18 cellular contexts compared by ENCODE assay signal in genomic region chr5:177338251-177339106, GRCh38. TPM values are rescaled to one million over a fixed set of nuclear protein-coding genes. Genes with fewer than 3 reads are reported as not detected.
DNase-seq lines count a peak whose midpoint lies in the region; ATAC-seq and TF ChIP-seq lines count a peak whose summit lies in the region.
"Had no signal": no experiment of that assay in that cellular context is flagged by ENCODE, and none has a peak within 500 bp of the region (broad histone marks: within the 10 kb centered on the region; RNA-seq: fewer than 3 reads in every experiment).

No MANE protein-coding gene starts in this region.

- H3K9me3 ChIP-seq in BLaER1 treated with 17β-estradiol and CSF1 and Interleukin-3, amounts not matched to agents 10 nM and 100 nM (replicated peaks in 1 of 11) = no peaks in the 10 kb centered on the region
- H3K9me3 ChIP-seq in esophagus (ENCODE audit: control insufficient read depth in 2 of 2, insufficient read depth in 1 of 2, low read depth in 1 of 2, low read length in 1 of 2) = peaks cover 0 to 2% of the 10 kb centered on the region in 2 donors
- no peaks in the 10 kb centered on the region for H3K9me3 ChIP-seq in osteoblast (ENCODE audit: low read depth, low read length)
- H3K9me3 ChIP-seq: BE2C had no signal

- no peak for TF ChIP-seq CTCF in HL-60 (IDR thresholded peaks at IDR 0.05; ENCODE audit: insufficient read depth, low read length)
- no peak for TF ChIP-seq CTCF in osteoblast (IDR thresholded peaks at IDR 0.05; ENCODE audit: extremely low read depth, low read depth, low read length)

- peak overlapping the region in 8 of 11 experiments; percentile 34 to 91 (median 58); a peak in 16 of 22 replicates for H3K27ac ChIP-seq in BLaER1 treated with 17β-estradiol and CSF1 and Interleukin-3, amounts not matched to agents 10 nM and 100 nM
- peak overlapping the region; percentile 18 for H3K27ac ChIP-seq in HL-60 (replicated peaks)
- peak overlapping the region; percentile 5 to 11 for H3K27ac ChIP-seq in esophagus (ENCODE audit: low read depth in 2 of 2, low read length in 1 of 2)
- no peak overlapping the region for H3K27ac ChIP-seq in osteoblast (ENCODE audit: low read depth, low read length)

- H3K27me3 ChIP-seq in BLaER1 treated with 17β-estradiol and CSF1 and Interleukin-3, amounts not matched to agents 10 nM and 100 nM = no peaks in the 10 kb centered on the region
- no peaks in the 10 kb centered on the region for H3K27me3 ChIP-seq in HL-60 (ENCODE audit: insufficient read depth, poor library complexity, severe bottlenecking)
- no peaks in the 10 kb centered on the region for H3K27me3 ChIP-seq in esophagus (ENCODE audit: control insufficient read depth in 1 of 2, insufficient read depth in 2 of 2, low read length in 2 of 2)
- no peaks in the 10 kb centered on the region for H3K27me3 ChIP-seq in osteoblast (ENCODE audit: insufficient read depth, low read length)
- H3K27me3 ChIP-seq: BE2C had no signal

- ATAC-seq in HG03108 (IDR thresholded peaks at IDR 0.05; ENCODE audit: unreplicated experiment) (no peak), GM21529 (IDR thresholded peaks at IDR 0.05; ENCODE audit: unreplicated experiment) (no peak)
- ATAC-seq: Panc1, SK-N-SH treated with all-trans-retinoic acid at 6 μM for 48 hours had no signal

- peak overlapping the region; percentile 55 to 98 (median 89) for H3K4me2 ChIP-seq in BLaER1 treated with 17β-estradiol and CSF1 and Interleukin-3, amounts not matched to agents 10 nM and 100 nM
- no peak overlapping the region for H3K4me2 ChIP-seq in osteoblast (ENCODE audit: insufficient read depth, low read length)

- peaks cover 22 to 96% (median 80%) of the 10 kb centered on the region in 11 experiments; a peak in 21 of 22 replicates for H4K20me1 ChIP-seq in BLaER1 treated with 17β-estradiol and CSF1 and Interleukin-3, amounts not matched to agents 10 nM and 100 nM
- H4K20me1 ChIP-seq in osteoblast (ENCODE audit: insufficient read depth, low read length) = peaks cover 17% of the 10 kb centered on the region

- H3K36me3 ChIP-seq in BLaER1 treated with 17β-estradiol and CSF1 and Interleukin-3, amounts not matched to agents 10 nM and 100 nM = peaks cover 67 to 94% (median 86%) of the 10 kb centered on the region in 11 experiments
- H3K36me3 ChIP-seq in esophagus (ENCODE audit: control insufficient read depth in 2 of 2, insufficient read depth in 2 of 2, low read length in 1 of 2) = peaks cover 29 to 52% of the 10 kb centered on the region in 2 donors
- peaks cover 41% of the 10 kb centered on the region for H3K36me3 ChIP-seq in osteoblast (ENCODE audit: insufficient read depth, low read length)

- H2AFZ ChIP-seq in osteoblast (ENCODE audit: low read length) = no peak overlapping the region

- H3K79me2 ChIP-seq in osteoblast (ENCODE audit: insufficient read depth, low read length) = peaks cover 39% of the 10 kb centered on the region

- 87 to 88% methylated on average over 22 of the region's 22 CpGs for WGBS in esophagus, 2 donors

- H3K9ac ChIP-seq in BLaER1 treated with 17β-estradiol and CSF1 and Interleukin-3, amounts not matched to agents 10 nM and 100 nM = peak overlapping the region in 9 of 11 experiments; percentile 4 to 83 (median 50); a peak in 16 of 22 replicates

- H3K4me3 ChIP-seq in BLaER1 treated with 17β-estradiol and CSF1 and Interleukin-3, amounts not matched to agents 10 nM and 100 nM = peak overlapping the region in 2 of 10 experiments; percentile 28 to 31; a peak in 3 of 20 replicates
- H3K4me3 ChIP-seq in HL-60 (replicated peaks; ENCODE audit: insufficient read depth, low read length) (no peak overlapping the region), esophagus (ENCODE audit: low read depth in 1 of 2, low read length in 2 of 2) (no peak overlapping the region), osteoblast (ENCODE audit: insufficient read depth, low read length) (no peak overlapping the region)

- no peak for DNase-seq in HL-60 (ENCODE audit: low read depth in 1 of 2, low spot score in 1 of 2)
- DNase-seq in osteoblast (ENCODE audit: insufficient read length, low spot score, missing footprints) = peak; percentile 27
- no peak for DNase-seq in DMS114 treated with DMSO at 0.1 percent for 48 hours (lab: John Stamatoyannopoulos, UW; ENCODE audit: unreplicated experiment)
- DNase-seq: BE2C, COR-L47, Karpas-422, NCI-H1105 treated with DMSO at 0.1 percent for 48 hours, NCI-H187, NCI-H2171, NCI-H446 treated with DMSO at 0.1 percent for 48 hours, NCI-H748 treated with DMSO at 0.1 percent for 48 hours, Right ventricle myocardium superior had no signal

- H3K4me1 ChIP-seq in BLaER1 treated with 17β-estradiol and CSF1 and Interleukin-3, amounts not matched to agents 10 nM and 100 nM = peaks cover 70 to 79% (median 71%) of the 10 kb centered on the region in 10 experiments
- peaks cover 0 to 3% of the 10 kb centered on the region in 2 donors for H3K4me1 ChIP-seq in esophagus (ENCODE audit: control insufficient read depth in 2 of 2, insufficient read depth in 2 of 2, low read length in 1 of 2)
- H3K4me1 ChIP-seq in osteoblast (ENCODE audit: insufficient read depth, low read length) = no peaks in the 10 kb centered on the region

RNA-seq across cellular contexts. Expression of gene LMAN2, which starts 13.0 kb away (rescaled TPM):
- 100 to 1,000 TPM in 1 of 2 donors, 10 to 100 TPM in 1; 84.0 to 190 TPM for polyA plus RNA-seq in esophagus
- 295 and 356 TPM in 2 replicates for total RNA-seq in osteoblast

RNA-seq across cellular contexts. Expression of gene RGS14, which starts 19.2 kb away (rescaled TPM):
- polyA plus RNA-seq in esophagus = 10 to 100 TPM; 49.7 to 74.5 TPM
- total RNA-seq in osteoblast = 7.4 and 9.4 TPM in 2 replicates

RNA-seq across cellular contexts. Expression of gene MXD3, which starts 26.8 kb away (rescaled TPM):
- polyA plus RNA-seq in esophagus = 10 to 100 TPM; 14.4 to 32.3 TPM
- total RNA-seq in osteoblast = 2.7 and 3.3 TPM in 2 replicates

RNA-seq across cellular contexts. Expression of gene PRELID1, which starts 34.9 kb away (rescaled TPM):
- polyA plus RNA-seq in esophagus = 100 to 1,000 TPM; 120 to 135 TPM
- 69.5 and 82.2 TPM in 2 replicates for total RNA-seq in osteoblast

RNA-seq across cellular contexts. Expression of gene RAB24, which starts 35.0 kb away (rescaled TPM):
- 10 to 100 TPM; 60.0 to 80.2 TPM for polyA plus RNA-seq in esophagus
- total RNA-seq in osteoblast = 21.5 and 22.8 TPM in 2 replicates
